In genomic region chr17:82215095-82215971, GRCh38 we compare ENCODE assay signal across 1 cellular context.
TF ChIP-seq lines count a peak whose summit lies in the region.

No MANE protein-coding gene starts in this region.

TF ChIP-seq in K562, 482 proteins besides CTCF, POLR2A, EP300 and RAD21 (continued from another document):
- TF ChIP-seq SPI1 (IDR thresholded peaks at IDR 0.05; ENCODE audit: borderline replicate concordance, low read depth, low read length) (peak; percentile 19; the same call in 1 of the 2 replicates), NELFE (IDR thresholded peaks at IDR 0.05; ENCODE audit: insufficient read depth, insufficient read length) (no peak), MAX (CRISPR knock-in tag; IDR thresholded peaks at IDR 0.05) (peak; percentile 49; the same call in 1 of the 2 replicates), FOSL1 (tag; conservative IDR thresholded peaks at IDR 0.05) (0 out of 2 replicates have a peak, but pooled peaks have one; percentile 0), ZNF316 (IDR thresholded peaks at IDR 0.05) (peak; percentile 4; the same call in 1 of the 2 replicates), MEIS2 (IDR thresholded peaks at IDR 0.05; ENCODE audit: partially characterized antibody) (peak; percentile 80), NFRKB (IDR thresholded peaks at IDR 0.05; ENCODE audit: low read depth) (no peak; the same call in 1 of the 2 replicates), ATF1 (CRISPR knock-in tag; IDR thresholded peaks at IDR 0.05) (no peak), ATF1 (tag; IDR thresholded peaks at IDR 0.05) (peak; percentile 53), ZNF518B (CRISPR knock-in tag; IDR thresholded peaks at IDR 0.05) (no peak)
